ENCODE assay signal across 8 cellular contexts in genomic region chr2:184598313-184599053, GRCh38. TPM values are rescaled to one million over a fixed set of nuclear protein-coding genes. Genes with fewer than 3 reads are reported as not detected.
DNase-seq lines count a peak whose midpoint lies in the region; ATAC-seq and TF ChIP-seq lines count a peak whose summit lies in the region.

ZNF804A (plus strand) TSS chr2:184598529; CDS start chr2:184598960, 431 bp downstream.

- peak within 1 kb of the TSS; percentile 67 for H3K4me3 ChIP-seq in cardiac muscle cell

- H3K4me1 Mint-ChIP-seq in activated naive CD8-positive, alpha-beta T cell treated with anti-CD3 and anti-CD28 coated beads, Interleukin-2, amount 10 ng/mL, durations not matched to agents 7 days and 5 days, result peaks cover 4% of the 10 kb centered on the region

- no peaks in the 10 kb centered on the region for H3K4me1 ChIP-seq in cardiac muscle cell (ENCODE audit: low read depth)

- H3K27ac Mint-ChIP-seq in activated naive CD8-positive, alpha-beta T cell treated with anti-CD3 and anti-CD28 coated beads, Interleukin-2, amount 10 ng/mL, durations not matched to agents 7 days and 5 days, result no peak within 1 kb of the TSS

- H3K36me3 ChIP-seq in cardiac muscle cell, result no peaks in the 10 kb centered on the region

- H3K9me3 ChIP-seq in cardiac muscle cell (ENCODE audit: low read depth), result no peaks in the 10 kb centered on the region

- H3K27me3 Mint-ChIP-seq in activated naive CD8-positive, alpha-beta T cell treated with anti-CD3 and anti-CD28 coated beads, Interleukin-2, amount 10 ng/mL, durations not matched to agents 7 days and 5 days, result peaks cover 39% of the 10 kb centered on the region

- peak; percentile 84 for ATAC-seq in GM19324 (IDR thresholded peaks at IDR 0.05; ENCODE audit: low FRiP score, unreplicated experiment)
- ATAC-seq in HG03159 (IDR thresholded peaks at IDR 0.05; ENCODE audit: unreplicated experiment), result peak; percentile 85
- ATAC-seq in activated naive CD8-positive, alpha-beta T cell treated with anti-CD3 and anti-CD28 coated beads, Interleukin-2, amount 10 ng/mL, durations not matched to agents 7 days and 5 days (ENCODE audit: low read depth), result peak; percentile 67

- DNase-seq in DMS153 treated with DMSO at 0.1 percent for 48 hours (lab: John Stamatoyannopoulos, UW; ENCODE audit: unreplicated experiment), result peak; percentile 13
- peak; percentile 92 for DNase-seq in NCI-H748 (lab: John Stamatoyannopoulos, UW; ENCODE audit: unreplicated experiment)
- DNase-seq in activated naive CD8-positive, alpha-beta T cell treated with anti-CD3 and anti-CD28 coated beads, Interleukin-2, amount 10 ng/mL, durations not matched to agents 7 days and 5 days, result peak; percentile 35
- DNase-seq in cardiac muscle cell (ENCODE audit: low read depth in 1 of 2, low spot score in 1 of 2), result peak; percentile 55 to 68
- DNase-seq in nucleus accumbens (lab: John Stamatoyannopoulos, UW), result peak in 54 of 56 donors; percentile 2 to 77 (median 44)
- no peak for DNase-seq in activated CD4-positive, CD25-positive, alpha-beta regulatory T cell treated with anti-CD3 and anti-CD28 coated beads, Interleukin-2, amount 50 U/mL, for 72 hours

- no peak within 1 kb of the TSS for H3K27ac ChIP-seq in cardiac muscle cell

- TF ChIP-seq CTCF in cardiac muscle cell (IDR thresholded peaks at IDR 0.05; ENCODE audit: low read depth, low read length), result no peak

- H3K4me3 Mint-ChIP-seq in activated naive CD8-positive, alpha-beta T cell treated with anti-CD3 and anti-CD28 coated beads, Interleukin-2, amount 10 ng/mL, durations not matched to agents 7 days and 5 days, result peak within 1 kb of the TSS; percentile 57

- POLR2A ChIA-PET in activated naive CD8-positive, alpha-beta T cell treated with anti-CD3 and anti-CD28 coated beads, Interleukin-2, amount 10 ng/mL, durations not matched to agents 7 days and 5 days (lab: Charles Lee), result no interaction called here

- H3K9me3 Mint-ChIP-seq in activated naive CD8-positive, alpha-beta T cell treated with anti-CD3 and anti-CD28 coated beads, Interleukin-2, amount 10 ng/mL, durations not matched to agents 7 days and 5 days, result no peaks in the 10 kb centered on the region

- peaks cover 67% of the 10 kb centered on the region for H3K27me3 ChIP-seq in cardiac muscle cell

- H3K36me3 Mint-ChIP-seq in activated naive CD8-positive, alpha-beta T cell treated with anti-CD3 and anti-CD28 coated beads, Interleukin-2, amount 10 ng/mL, durations not matched to agents 7 days and 5 days, result no peaks in the 10 kb centered on the region

RNA-seq across cellular contexts. Expression of gene ZNF804A, which starts in this region (rescaled TPM):
- under 1 TPM in 1 of 2 experiments, not detected in 1; 0.08 TPM for total RNA-seq in activated naive CD8-positive, alpha-beta T cell treated with anti-CD3 and anti-CD28 coated beads, Interleukin-2, amount 10 ng/mL, durations not matched to agents 7 days and 5 days
- total RNA-seq in cardiac muscle cell, result 0.25 TPM in 1 of 2 replicates, not detected in the other
- 0.12 TPM in 1 of 2 replicates, not detected in the other for polyA plus RNA-seq in cardiac muscle cell

Comparison
In these comparisons a context has a peak if more than half of its experiments do, and no peak if none do; other contexts are left out.
1. Peak in DNase-seq and ATAC-seq in activated naive CD8-positive, alpha-beta T cell treated with anti-CD3 and anti-CD28 coated beads, Interleukin-2, amount 10 ng/mL, durations not matched to agents 7 days and 5 days; RNA of the gene not detected or under 1 TPM.
2. Peak in DNase-seq and H3K4me3 ChIP-seq in cardiac muscle cell; RNA of the gene not detected or under 1 TPM.